1 cellular context compared by ENCODE assay signal in genomic region chr6:95294047-95294446, GRCh38.
TF ChIP-seq lines count a peak whose summit lies in the region.

No MANE protein-coding gene starts in this region.

TF ChIP-seq in WTC11, 78 proteins besides CTCF, POLR2A, EP300 and RAD21 (continued from another document):
- TF ChIP-seq USF2 (CRISPR knock-in tag; IDR thresholded peaks at IDR 0.05) (no peak), ZNF219 (CRISPR knock-in tag; IDR thresholded peaks at IDR 0.05; ENCODE audit: borderline replicate concordance) (no peak), ZNF416 (CRISPR knock-in tag; IDR thresholded peaks at IDR 0.05) (no peak), GTF2I (CRISPR knock-in tag; conservative IDR thresholded peaks at IDR 0.05) (no peak), CREM (CRISPR knock-in tag; IDR thresholded peaks at IDR 0.05) (no peak), EMX1 (CRISPR knock-in tag; IDR thresholded peaks at IDR 0.05) (no peak), ETV6 (CRISPR knock-in tag; IDR thresholded peaks at IDR 0.05) (no peak), ZNF263 (CRISPR knock-in tag; IDR thresholded peaks at IDR 0.05; ENCODE audit: low read depth) (no peak), NR3C1 (CRISPR knock-in tag; conservative IDR thresholded peaks at IDR 0.05; ENCODE audit: low read depth) (no peak)
- TF ChIP-seq, protein P1, sequence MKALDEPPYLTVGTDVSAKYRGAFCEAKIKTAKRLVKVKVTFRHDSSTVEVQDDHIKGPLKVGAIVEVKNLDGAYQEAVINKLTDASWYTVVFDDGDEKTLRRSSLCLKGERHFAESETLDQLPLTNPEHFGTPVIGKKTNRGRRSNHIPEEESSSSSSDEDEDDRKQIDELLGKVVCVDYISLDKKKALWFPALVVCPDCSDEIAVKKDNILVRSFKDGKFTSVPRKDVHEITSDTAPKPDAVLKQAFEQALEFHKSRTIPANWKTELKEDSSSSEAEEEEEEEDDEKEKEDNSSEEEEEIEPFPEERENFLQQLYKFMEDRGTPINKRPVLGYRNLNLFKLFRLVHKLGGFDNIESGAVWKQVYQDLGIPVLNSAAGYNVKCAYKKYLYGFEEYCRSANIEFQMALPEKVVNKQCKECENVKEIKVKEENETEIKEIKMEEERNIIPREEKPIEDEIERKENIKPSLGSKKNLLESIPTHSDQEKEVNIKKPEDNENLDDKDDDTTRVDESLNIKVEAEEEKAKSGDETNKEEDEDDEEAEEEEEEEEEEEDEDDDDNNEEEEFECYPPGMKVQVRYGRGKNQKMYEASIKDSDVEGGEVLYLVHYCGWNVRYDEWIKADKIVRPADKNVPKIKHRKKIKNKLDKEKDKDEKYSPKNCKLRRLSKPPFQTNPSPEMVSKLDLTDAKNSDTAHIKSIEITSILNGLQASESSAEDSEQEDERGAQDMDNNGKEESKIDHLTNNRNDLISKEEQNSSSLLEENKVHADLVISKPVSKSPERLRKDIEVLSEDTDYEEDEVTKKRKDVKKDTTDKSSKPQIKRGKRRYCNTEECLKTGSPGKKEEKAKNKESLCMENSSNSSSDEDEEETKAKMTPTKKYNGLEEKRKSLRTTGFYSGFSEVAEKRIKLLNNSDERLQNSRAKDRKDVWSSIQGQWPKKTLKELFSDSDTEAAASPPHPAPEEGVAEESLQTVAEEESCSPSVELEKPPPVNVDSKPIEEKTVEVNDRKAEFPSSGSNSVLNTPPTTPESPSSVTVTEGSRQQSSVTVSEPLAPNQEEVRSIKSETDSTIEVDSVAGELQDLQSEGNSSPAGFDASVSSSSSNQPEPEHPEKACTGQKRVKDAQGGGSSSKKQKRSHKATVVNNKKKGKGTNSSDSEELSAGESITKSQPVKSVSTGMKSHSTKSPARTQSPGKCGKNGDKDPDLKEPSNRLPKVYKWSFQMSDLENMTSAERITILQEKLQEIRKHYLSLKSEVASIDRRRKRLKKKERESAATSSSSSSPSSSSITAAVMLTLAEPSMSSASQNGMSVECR (CRISPR knock-in tag; IDR thresholded peaks at IDR 0.05; ENCODE audit: borderline replicate concordance) = no peak
- TF ChIP-seq, protein P2, sequence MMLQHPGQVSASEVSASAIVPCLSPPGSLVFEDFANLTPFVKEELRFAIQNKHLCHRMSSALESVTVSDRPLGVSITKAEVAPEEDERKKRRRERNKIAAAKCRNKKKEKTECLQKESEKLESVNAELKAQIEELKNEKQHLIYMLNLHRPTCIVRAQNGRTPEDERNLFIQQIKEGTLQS (CRISPR knock-in tag; conservative IDR thresholded peaks at IDR 0.05) = no peak
- TF ChIP-seq, protein P3, sequence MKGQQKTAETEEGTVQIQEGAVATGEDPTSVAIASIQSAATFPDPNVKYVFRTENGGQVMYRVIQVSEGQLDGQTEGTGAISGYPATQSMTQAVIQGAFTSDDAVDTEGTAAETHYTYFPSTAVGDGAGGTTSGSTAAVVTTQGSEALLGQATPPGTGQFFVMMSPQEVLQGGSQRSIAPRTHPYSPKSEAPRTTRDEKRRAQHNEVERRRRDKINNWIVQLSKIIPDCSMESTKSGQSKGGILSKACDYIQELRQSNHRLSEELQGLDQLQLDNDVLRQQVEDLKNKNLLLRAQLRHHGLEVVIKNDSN (CRISPR knock-in tag; IDR thresholded peaks at IDR 0.05) = no peak
